Comparison of ENCODE assay signal across 18 cellular contexts in genomic region chr15:69804786-69805185, GRCh38.
"Had no signal": no experiment of that assay in that cellular context is flagged by ENCODE, and none has a peak within 500 bp of the region (broad histone marks: within the 10 kb centered on the region; RNA-seq: fewer than 3 reads in every experiment).

No MANE protein-coding gene starts in this region.

- H3K4me3 ChIP-seq: thyroid gland, vagina had no signal

- ATAC-seq: activated CD8-positive, alpha-beta T cell treated with anti-CD3 and anti-CD28 coated beads, Interleukin-2, amount 10 ng/mL, durations not matched to agents 7 days and 5 days; left cardiac atrium; stimulated activated naive B cell treated with anti-CD40 and anti-IgM and Interleukin-4, amounts not matched to agents 10 μg/mL and 1 μg/mL and 100 μg/mL, for 72 hours; WTC11 had no signal

- H3K36me3 ChIP-seq: thyroid gland, vagina had no signal

- H3K9me3 Mint-ChIP-seq: activated naive CD8-positive, alpha-beta T cell treated with anti-CD3 and anti-CD28 coated beads for 36 hours; activated T-helper 1 cell treated with anti-CD3 and anti-CD28 coated beads, Interleukin-12 subunit alpha, Interleukin-12 subunit beta, Interleukin-2, Interleukin-4 antibody, amounts not matched to agents 30 ng/mL and 10 ng/mL and 1 ng/mL, durations not matched to agents 14 hours and 24 hours and 36 hours; dendritic cell treated with granulocyte-macrophage colony-stimulating factor and Interleukin-4, amounts not matched to agents 40 ng/mL and 50 ng/mL, for 4 days; immature natural killer cell; naive B cell; WTC11 had no signal

- H3K27ac ChIP-seq: epithelial cell of prostate, thyroid gland, vagina had no signal

- H3K4me1 ChIP-seq: thyroid gland had no signal

- H3K27me3 ChIP-seq: thyroid gland, vagina had no signal

- H3K27ac Mint-ChIP-seq: activated naive CD8-positive, alpha-beta T cell treated with anti-CD3 and anti-CD28 coated beads for 36 hours; activated T-helper 1 cell treated with anti-CD3 and anti-CD28 coated beads, Interleukin-12 subunit alpha, Interleukin-12 subunit beta, Interleukin-2, Interleukin-4 antibody, amounts not matched to agents 30 ng/mL and 10 ng/mL and 1 ng/mL, durations not matched to agents 14 hours and 24 hours and 36 hours; brain; dendritic cell treated with granulocyte-macrophage colony-stimulating factor and Interleukin-4, amounts not matched to agents 40 ng/mL and 50 ng/mL, for 4 days; immature natural killer cell; naive B cell; stimulated activated naive B cell treated with anti-CD40 and anti-IgM and Interleukin-4, amounts not matched to agents 10 μg/mL and 1 μg/mL and 100 μg/mL, for 72 hours; WTC11 had no signal

- H3K9me3 ChIP-seq: thyroid gland, vagina had no signal

- H3K36me3 Mint-ChIP-seq: activated naive CD8-positive, alpha-beta T cell treated with anti-CD3 and anti-CD28 coated beads for 36 hours; brain; immature natural killer cell; stimulated activated naive B cell treated with anti-CD40 and anti-IgM and Interleukin-4, amounts not matched to agents 10 μg/mL and 1 μg/mL and 100 μg/mL, for 72 hours; WTC11 had no signal

- H3K4me3 Mint-ChIP-seq: activated CD8-positive, alpha-beta T cell treated with anti-CD3 and anti-CD28 coated beads, Interleukin-2, amount 10 ng/mL, durations not matched to agents 7 days and 5 days; activated naive CD8-positive, alpha-beta T cell treated with anti-CD3 and anti-CD28 coated beads for 36 hours; activated T-helper 1 cell treated with anti-CD3 and anti-CD28 coated beads, Interleukin-12 subunit alpha, Interleukin-12 subunit beta, Interleukin-2, Interleukin-4 antibody, amounts not matched to agents 30 ng/mL and 10 ng/mL and 1 ng/mL, durations not matched to agents 14 hours and 24 hours and 36 hours; brain; dendritic cell treated with granulocyte-macrophage colony-stimulating factor and Interleukin-4, amounts not matched to agents 40 ng/mL and 50 ng/mL, for 4 days; immature natural killer cell; stimulated activated naive B cell treated with anti-CD40 and anti-IgM and Interleukin-4, amounts not matched to agents 10 μg/mL and 1 μg/mL and 100 μg/mL, for 72 hours; WTC11 had no signal

- DNase-seq: activated CD4-positive, alpha-beta T cell treated with anti-CD3 and anti-CD28 coated beads for 48 hours; activated CD8-positive, alpha-beta memory T cell treated with anti-CD3 and anti-CD28 coated beads, Interleukin-2, amount 50 U/mL, for 48 hours; activated CD8-positive, alpha-beta T cell treated with anti-CD3 and anti-CD28 coated beads, Interleukin-2, amount 10 ng/mL, durations not matched to agents 7 days and 5 days; activated naive CD8-positive, alpha-beta T cell treated with anti-CD3 and anti-CD28 coated beads for 36 hours; head of caudate nucleus; immature natural killer cell; left cardiac atrium; naive B cell; stimulated activated CD4-positive, alpha-beta T cell treated with anti-CD3 and anti-CD28 coated beads, Interleukin-2, amount 100 ng/mL, for 48 hours; stimulated activated naive B cell treated with anti-CD40 and anti-IgM and Interleukin-4, amounts not matched to agents 10 μg/mL and 1 μg/mL and 100 μg/mL, for 72 hours; T-helper 2 cell; thyroid gland had no signal
